23 cellular contexts compared by ENCODE assay signal in genomic region chr5:42689391-42689790, GRCh38.
"Had no signal": no experiment of that assay in that cellular context is flagged by ENCODE, and none has a peak within 500 bp of the region (broad histone marks: within the 10 kb centered on the region; RNA-seq: fewer than 3 reads in every experiment).

No MANE protein-coding gene starts in this region.

- H3K9me3 ChIP-seq: psoas muscle had no signal

- H3K4me1 ChIP-seq: psoas muscle had no signal

- H3K4me3 ChIP-seq: coronary artery, esophagus squamous epithelium, heart right ventricle, left ventricle myocardium inferior, psoas muscle, right atrium auricular region, tibial artery had no signal

- H3K9me3 Mint-ChIP-seq: activated T-helper 2 cell treated with anti-CD3 and anti-CD28 coated beads, Interferon-gamma antibody, Interleukin-2, Interleukin-4, amounts not matched to agents 10 μg/mL and 5 μg/mL and 100 μg/mL, durations not matched to agents 14 hours and 24 hours and 36 hours; natural killer cell treated with Interleukin-12 subunit alpha and Interleukin-12 subunit beta and Interleukin-15 and Interleukin-18, amount 100 ng/mL, for 72 hours; stimulated activated naive CD8-positive, alpha-beta T cell treated with anti-CD3 and anti-CD28 coated beads, Interleukin-15, Interleukin-2, amounts not matched to agents 100 ng/mL and 50 ng/mL, for 24 hours had no signal

- DNase-seq: activated CD4-positive, alpha-beta T cell treated with anti-CD3 and anti-CD28 coated beads for 4 hours; activated CD4-positive, alpha-beta T cell treated with anti-CD3 and anti-CD28 coated beads, Interleukin-2, amount 50 U/mL, for 48 hours; activated CD4-positive, CD25-positive, alpha-beta regulatory T cell; activated CD8-positive, alpha-beta memory T cell treated with anti-CD3 and anti-CD28 coated beads, Interleukin-2, amount 50 U/mL, for 48 hours; activated naive CD4-positive, alpha-beta T cell treated with Interleukin-2 at 50 U/mL for 16 hours; activated naive CD8-positive, alpha-beta T cell treated with anti-CD3 and anti-CD28 coated beads for 36 hours; activated T-cell treated with anti-CD3 and anti-CD28 coated beads, Interleukin-2, amount 50 U/mL, for 4 hours; amniotic stem cell; cerebellar nuclear complex; esophagus squamous epithelium; heart right ventricle; kidney glomerular epithelial cell; left ventricle myocardium inferior; psoas muscle; stimulated activated CD4-positive, alpha-beta T cell treated with anti-CD3 and anti-CD28 coated beads, Interleukin-4, amount 100 ng/mL, for 24 hours; substantia nigra; T-helper 17 cell; tibial artery had no signal

- H3K27me3 Mint-ChIP-seq: stimulated activated naive CD8-positive, alpha-beta T cell treated with anti-CD3 and anti-CD28 coated beads, Interleukin-15, Interleukin-2, amounts not matched to agents 100 ng/mL and 50 ng/mL, for 24 hours; T-helper 17 cell had no signal

- H3K4me1 Mint-ChIP-seq: activated naive CD8-positive, alpha-beta T cell treated with anti-CD3 and anti-CD28 coated beads for 36 hours; T-helper 17 cell had no signal

- ATAC-seq: activated T-cell treated with anti-CD3 and anti-CD28 coated beads, Interleukin-2, amount 50 U/mL, for 4 hours; heart right ventricle; natural killer cell treated with Interleukin-12 subunit alpha and Interleukin-12 subunit beta and Interleukin-15 and Interleukin-18, amount 100 ng/mL, for 72 hours; psoas muscle; T-helper 17 cell had no signal

- H3K27ac ChIP-seq: coronary artery, esophagus squamous epithelium, heart right ventricle, left ventricle myocardium inferior, psoas muscle, right atrium auricular region, tibial artery had no signal

- H3K27me3 ChIP-seq: esophagus squamous epithelium, heart right ventricle, right atrium auricular region, tibial artery had no signal

- H3K36me3 ChIP-seq: esophagus squamous epithelium, left ventricle myocardium inferior, right atrium auricular region had no signal

- H3K36me3 Mint-ChIP-seq: activated naive CD8-positive, alpha-beta T cell treated with anti-CD3 and anti-CD28 coated beads for 36 hours; natural killer cell treated with Interleukin-12 subunit alpha and Interleukin-12 subunit beta and Interleukin-15 and Interleukin-18, amount 100 ng/mL, for 72 hours had no signal

- H3K4me3 Mint-ChIP-seq: activated naive CD8-positive, alpha-beta T cell treated with anti-CD3 and anti-CD28 coated beads for 36 hours; activated T-cell treated with anti-CD3 and anti-CD28 coated beads, Interleukin-2, amount 50 U/mL, for 4 hours; natural killer cell treated with Interleukin-12 subunit alpha and Interleukin-12 subunit beta and Interleukin-15 and Interleukin-18, amount 100 ng/mL, for 72 hours; stimulated activated naive CD8-positive, alpha-beta T cell treated with anti-CD3 and anti-CD28 coated beads, Interleukin-15, Interleukin-2, amounts not matched to agents 100 ng/mL and 50 ng/mL, for 24 hours; T-helper 17 cell had no signal

- H3K27ac Mint-ChIP-seq: activated naive CD8-positive, alpha-beta T cell treated with anti-CD3 and anti-CD28 coated beads for 36 hours; activated T-helper 2 cell treated with anti-CD3 and anti-CD28 coated beads, Interferon-gamma antibody, Interleukin-2, Interleukin-4, amounts not matched to agents 10 μg/mL and 5 μg/mL and 100 μg/mL, durations not matched to agents 14 hours and 24 hours and 36 hours; natural killer cell treated with Interleukin-12 subunit alpha and Interleukin-12 subunit beta and Interleukin-15 and Interleukin-18, amount 100 ng/mL, for 72 hours; stimulated activated naive CD8-positive, alpha-beta T cell treated with anti-CD3 and anti-CD28 coated beads, Interleukin-15, Interleukin-2, amounts not matched to agents 100 ng/mL and 50 ng/mL, for 24 hours; T-helper 17 cell had no signal
